1 cellular context compared by ENCODE assay signal in the genomic region with DNA sequence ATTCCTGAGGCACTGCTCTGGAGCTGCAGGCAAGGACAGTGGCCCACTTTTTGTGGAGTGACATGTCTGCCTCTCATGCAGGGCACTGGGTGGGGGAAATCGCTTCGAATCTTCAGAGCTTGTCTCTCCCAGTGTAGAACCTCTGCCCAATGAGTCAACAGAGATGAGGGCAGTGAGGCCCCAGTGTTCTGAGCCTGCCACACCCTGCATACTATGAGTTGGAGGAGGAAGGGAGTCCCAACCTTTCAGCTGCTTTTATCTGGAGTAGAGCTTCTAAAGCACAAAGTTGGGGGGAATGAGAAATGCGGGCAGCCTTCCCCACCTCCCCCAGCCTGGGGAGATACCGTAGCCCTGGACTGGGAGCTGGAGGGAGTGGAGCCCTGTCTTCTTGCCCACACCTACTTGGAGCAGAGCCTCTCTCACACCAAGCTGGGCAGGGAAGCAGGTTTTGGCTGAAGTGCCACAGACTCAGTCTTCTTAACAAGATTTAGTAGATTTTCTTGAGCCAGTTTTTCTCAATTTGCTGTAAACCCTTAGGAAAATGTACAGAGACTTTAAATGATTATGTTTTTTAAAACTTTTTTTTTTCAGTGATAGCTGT.
TF ChIP-seq lines count a peak whose summit lies in the region.

No MANE protein-coding gene starts in this region.

TF ChIP-seq in GM23338, 12 proteins besides CTCF, POLR2A, EP300 and RAD21:
- TF ChIP-seq CREB1 (CRISPR knock-in tag; IDR thresholded peaks at IDR 0.05; ENCODE audit: low read depth) = no peak
- no peak for TF ChIP-seq JUNB (IDR thresholded peaks at IDR 0.05; ENCODE audit: unreplicated experiment)
- TF ChIP-seq, protein P1, sequence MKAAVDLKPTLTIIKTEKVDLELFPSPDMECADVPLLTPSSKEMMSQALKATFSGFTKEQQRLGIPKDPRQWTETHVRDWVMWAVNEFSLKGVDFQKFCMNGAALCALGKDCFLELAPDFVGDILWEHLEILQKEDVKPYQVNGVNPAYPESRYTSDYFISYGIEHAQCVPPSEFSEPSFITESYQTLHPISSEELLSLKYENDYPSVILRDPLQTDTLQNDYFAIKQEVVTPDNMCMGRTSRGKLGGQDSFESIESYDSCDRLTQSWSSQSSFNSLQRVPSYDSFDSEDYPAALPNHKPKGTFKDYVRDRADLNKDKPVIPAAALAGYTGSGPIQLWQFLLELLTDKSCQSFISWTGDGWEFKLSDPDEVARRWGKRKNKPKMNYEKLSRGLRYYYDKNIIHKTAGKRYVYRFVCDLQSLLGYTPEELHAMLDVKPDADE (IDR thresholded peaks at IDR 0.05) = no peak
- TF ChIP-seq NANOG (IDR thresholded peaks at IDR 0.05; ENCODE audit: borderline replicate concordance) = no peak
- no peak for TF ChIP-seq ZNF331 (CRISPR knock-in tag; IDR thresholded peaks at IDR 0.05; ENCODE audit: low read depth)
- TF ChIP-seq EZH2phosphoT487 (IDR thresholded peaks at IDR 0.05; ENCODE audit: unreplicated experiment) = no peak
- TF ChIP-seq EZH2 (IDR thresholded peaks at IDR 0.05; ENCODE audit: low read depth, unreplicated experiment) = no peak
- no peak for TF ChIP-seq POLR2AphosphoS5 (IDR thresholded peaks at IDR 0.05; ENCODE audit: low read depth)
- TF ChIP-seq STAT1 (IDR thresholded peaks at IDR 0.05; ENCODE audit: unreplicated experiment) = no peak
- TF ChIP-seq ZNF114 (CRISPR knock-in tag; IDR thresholded peaks at IDR 0.05) = no peak
- no peak for TF ChIP-seq REST (IDR thresholded peaks at IDR 0.05; ENCODE audit: unreplicated experiment)
- TF ChIP-seq ZNF462 (CRISPR knock-in tag; IDR thresholded peaks at IDR 0.05) = no peak
